12 cellular contexts compared by ENCODE assay signal in genomic region chr6:139580592-139581484, GRCh38.
A peak's percentile ranks its signal among the peaks of the same experiment; 100 is the strongest.
DNase-seq lines count a peak whose midpoint lies in the region; ATAC-seq and TF ChIP-seq lines count a peak whose summit lies in the region.
"Had no signal": no experiment of that assay in that cellular context is flagged by ENCODE, and none has a peak within 500 bp of the region (broad histone marks: within the 10 kb centered on the region; RNA-seq: fewer than 3 reads in every experiment).

No MANE protein-coding gene starts in this region.

- H3K9me3 ChIP-seq in heart left ventricle, result no peaks in the 10 kb centered on the region
- H3K9me3 ChIP-seq: BLaER1 treated with 17β-estradiol and CSF1 and Interleukin-3, amounts not matched to agents 10 nM and 100 nM; SJCRH30 had no signal

- ATAC-seq in GM19395 (IDR thresholded peaks at IDR 0.05; ENCODE audit: unreplicated experiment) (peak; percentile 96), HG02884 (IDR thresholded peaks at IDR 0.05; ENCODE audit: unreplicated experiment) (peak; percentile 96), heart left ventricle (no peak)

- H3K27ac ChIP-seq in heart left ventricle, result no peak overlapping the region
- H3K27ac ChIP-seq: BLaER1 treated with 17β-estradiol and CSF1 and Interleukin-3, amounts not matched to agents 10 nM and 100 nM; SJCRH30 had no signal

- peaks cover 0 to 11% (median 0%) of the 10 kb centered on the region in 12 donors for H3K4me1 ChIP-seq in heart left ventricle
- H3K4me1 ChIP-seq: BLaER1 treated with 17β-estradiol and CSF1 and Interleukin-3, amounts not matched to agents 10 nM and 100 nM had no signal

- H3K4me3 Mint-ChIP-seq in T-helper 1 cell treated with Interleukin-12 subunit alpha and Interleukin-12 subunit beta and Interleukin-4 antibody, amounts not matched to agents 30 μg/mL and 1 μg/mL, for 36 hours, result peak overlapping the region; percentile 13

- TF ChIP-seq POLR2A in heart left ventricle (IDR thresholded peaks at IDR 0.05), result no peak

- peaks cover 17% of the 10 kb centered on the region for H3K4me1 Mint-ChIP-seq in T-helper 1 cell treated with Interleukin-12 subunit alpha and Interleukin-12 subunit beta and Interleukin-4 antibody, amounts not matched to agents 30 μg/mL and 1 μg/mL, for 36 hours (ENCODE audit: low read depth)

- no peaks in the 10 kb centered on the region for H3K36me3 ChIP-seq in heart left ventricle
- H3K36me3 ChIP-seq: BLaER1 treated with 17β-estradiol and CSF1 and Interleukin-3, amounts not matched to agents 10 nM and 100 nM; SJCRH30 had no signal

- H3K27me3 ChIP-seq in heart left ventricle, result no peaks in the 10 kb centered on the region
- H3K27me3 ChIP-seq: BLaER1 treated with 17β-estradiol and CSF1 and Interleukin-3, amounts not matched to agents 10 nM and 100 nM; SJCRH30 had no signal

- TF ChIP-seq CTCF in GM10266 (IDR thresholded peaks at IDR 0.05; ENCODE audit: control insufficient read depth, insufficient read depth, low read depth, missing control alignments), result no peak
- TF ChIP-seq CTCF in heart left ventricle (IDR thresholded peaks at IDR 0.05), result no peak

- H3K36me3 Mint-ChIP-seq in T-helper 1 cell treated with Interleukin-12 subunit alpha and Interleukin-12 subunit beta and Interleukin-4 antibody, amounts not matched to agents 30 μg/mL and 1 μg/mL, for 36 hours (ENCODE audit: low read depth), result no peaks in the 10 kb centered on the region

- no peaks in the 10 kb centered on the region for H3K9me3 Mint-ChIP-seq in T-helper 1 cell treated with Interleukin-12 subunit alpha and Interleukin-12 subunit beta and Interleukin-4 antibody, amounts not matched to agents 30 μg/mL and 1 μg/mL, for 36 hours
- H3K9me3 Mint-ChIP-seq: activated T-helper 2 cell treated with anti-CD3 and anti-CD28 coated beads, Interferon-gamma antibody, Interleukin-2, Interleukin-4, amounts not matched to agents 10 μg/mL and 5 μg/mL and 100 μg/mL, durations not matched to agents 14 hours and 24 hours and 36 hours had no signal

- WGBS in heart left ventricle, 4 donors, result 86 to 90% (median 87%) methylated on average over 9 of the region's 9 CpGs

- peak; percentile 45 for DNase-seq in GM10266 (ENCODE audit: extremely low spot score)
- DNase-seq in islet precursor cell, result no peak
- DNase-seq in heart left ventricle, result no peak
- DNase-seq in 8988T, result no peak
- DNase-seq in NCI-H345 (lab: John Stamatoyannopoulos, UW), result no peak
- DNase-seq: NCI-H1436 treated with DMSO at 0.1 percent for 48 hours, SJCRH30 had no signal

- peaks cover 4% of the 10 kb centered on the region for H3K27me3 Mint-ChIP-seq in T-helper 1 cell treated with Interleukin-12 subunit alpha and Interleukin-12 subunit beta and Interleukin-4 antibody, amounts not matched to agents 30 μg/mL and 1 μg/mL, for 36 hours (ENCODE audit: low read depth)

- intact Hi-C loops in heart left ventricle (cut with DNase I), result no loop called here

- H3K4me3 ChIP-seq in heart left ventricle, result no peak overlapping the region
- H3K4me3 ChIP-seq: BLaER1 treated with 17β-estradiol and CSF1 and Interleukin-3, amounts not matched to agents 10 nM and 100 nM; SJCRH30 had no signal

- H3K27ac Mint-ChIP-seq in T-helper 1 cell treated with Interleukin-12 subunit alpha and Interleukin-12 subunit beta and Interleukin-4 antibody, amounts not matched to agents 30 μg/mL and 1 μg/mL, for 36 hours, result peak overlapping the region; percentile 6
- H3K27ac Mint-ChIP-seq: activated T-helper 2 cell treated with anti-CD3 and anti-CD28 coated beads, Interferon-gamma antibody, Interleukin-2, Interleukin-4, amounts not matched to agents 10 μg/mL and 5 μg/mL and 100 μg/mL, durations not matched to agents 14 hours and 24 hours and 36 hours had no signal

Comparison
In these comparisons a context has a peak if more than half of its experiments do, and no peak if none do; other contexts are left out.
1. ATAC-seq: peak in GM19395 (single experiment) and HG02884 (single experiment); none in heart left ventricle (0 of 4).